ENCODE assay signal across 1 cellular context in the genomic region with DNA sequence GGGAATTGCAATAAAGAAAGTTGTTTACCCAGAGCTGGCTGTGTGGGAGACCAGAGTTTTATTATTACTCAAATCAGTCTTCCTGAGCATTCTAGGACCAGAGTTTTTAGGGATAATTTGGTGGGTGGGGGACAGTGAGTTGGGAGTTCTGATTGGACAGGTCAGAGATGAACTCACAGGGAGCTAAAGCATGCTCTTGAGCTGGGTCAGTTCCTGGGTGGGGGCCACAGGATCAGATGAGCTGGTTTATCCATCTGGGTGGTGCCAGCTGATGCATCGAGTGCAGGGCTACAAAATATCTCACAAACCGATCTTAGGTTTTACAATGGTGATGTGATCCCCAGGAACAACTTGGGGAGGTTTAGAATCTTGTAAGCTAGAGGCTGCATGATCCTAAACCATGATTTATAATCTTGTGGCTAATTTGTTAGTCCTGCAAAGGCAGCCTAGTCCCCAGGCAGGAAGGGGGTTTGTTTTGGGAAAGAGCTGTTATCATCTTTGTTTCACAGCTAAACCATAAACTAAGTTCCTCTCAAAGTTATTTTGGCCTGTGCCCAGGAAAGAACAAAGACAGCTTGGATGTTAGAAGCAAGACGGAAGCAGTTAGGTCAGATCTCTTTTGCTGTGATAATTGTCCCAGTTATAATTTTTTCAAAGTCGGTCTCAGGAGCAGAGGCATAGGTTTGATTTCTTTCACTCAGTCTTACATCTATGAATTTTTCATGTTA.
A peak's percentile ranks its signal among the peaks of the same experiment; 100 is the strongest.
TF ChIP-seq lines count a peak whose summit lies in the region.

No MANE protein-coding gene starts in this region.

TF ChIP-seq in K562, 482 proteins besides CTCF, POLR2A, EP300 and RAD21:
- TF ChIP-seq ZNF507 (tag; conservative IDR thresholded peaks at IDR 0.05): peak; percentile 86
- TF ChIP-seq, protein P1, sequence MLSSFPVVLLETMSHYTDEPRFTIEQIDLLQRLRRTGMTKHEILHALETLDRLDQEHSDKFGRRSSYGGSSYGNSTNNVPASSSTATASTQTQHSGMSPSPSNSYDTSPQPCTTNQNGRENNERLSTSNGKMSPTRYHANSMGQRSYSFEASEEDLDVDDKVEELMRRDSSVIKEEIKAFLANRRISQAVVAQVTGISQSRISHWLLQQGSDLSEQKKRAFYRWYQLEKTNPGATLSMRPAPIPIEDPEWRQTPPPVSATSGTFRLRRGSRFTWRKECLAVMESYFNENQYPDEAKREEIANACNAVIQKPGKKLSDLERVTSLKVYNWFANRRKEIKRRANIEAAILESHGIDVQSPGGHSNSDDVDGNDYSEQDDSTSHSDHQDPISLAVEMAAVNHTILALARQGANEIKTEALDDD (IDR thresholded peaks at IDR 0.05): peak; percentile 95
- TF ChIP-seq NFIC (IDR thresholded peaks at IDR 0.05): peak; percentile 35; the same call in 1 of the 2 replicates
- peak; percentile 80 for TF ChIP-seq ZNF354B (CRISPR knock-in tag; IDR thresholded peaks at IDR 0.05)
- TF ChIP-seq SOX6 (IDR thresholded peaks at IDR 0.05): peak; percentile 51; the same call in 1 of the 2 replicates
